ENCODE assay signal across 8 cellular contexts in the genomic region with DNA sequence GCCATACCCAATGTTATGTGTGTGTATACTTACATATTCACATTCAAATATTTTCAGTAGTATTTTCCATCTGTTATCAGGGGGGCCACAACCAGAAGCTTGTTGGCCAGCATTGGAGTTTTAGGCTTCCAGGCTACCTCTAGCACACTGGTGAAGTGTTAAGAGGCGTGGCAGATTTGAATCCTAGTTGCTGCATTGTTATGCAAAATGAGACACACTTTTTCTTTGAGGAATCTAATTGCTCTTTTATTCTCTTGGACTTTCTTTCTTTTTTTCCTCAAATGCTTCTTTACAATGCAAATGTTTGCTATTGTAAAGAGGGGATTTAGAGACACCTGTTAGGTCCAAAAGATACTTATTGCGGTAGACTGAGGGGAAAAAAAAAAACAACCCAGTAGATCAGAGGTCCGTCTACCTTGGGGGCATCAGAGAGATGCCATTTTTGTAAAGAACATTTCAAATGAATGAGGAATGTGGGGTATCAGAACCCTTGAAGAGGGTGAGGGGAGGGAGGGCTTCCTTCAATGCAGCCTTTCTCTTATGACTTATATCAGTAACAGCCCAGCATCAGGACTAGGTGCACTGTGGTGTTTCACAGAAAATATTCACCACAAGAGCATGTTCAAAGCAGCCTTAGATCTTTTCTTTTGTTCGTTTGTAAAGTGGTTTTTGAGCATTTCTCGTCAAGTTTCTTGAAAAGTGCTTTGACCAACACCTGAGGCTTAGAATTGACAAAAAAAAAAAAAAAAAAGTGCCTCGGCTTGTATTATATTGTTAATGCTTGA. TPM values are rescaled to one million over a fixed set of nuclear protein-coding genes. Genes with fewer than 3 reads are reported as not detected.
DNase-seq lines count a peak whose midpoint lies in the region; ATAC-seq and TF ChIP-seq lines count a peak whose summit lies in the region.

No MANE protein-coding gene starts in this region.

- no peak for ATAC-seq in T-helper 17 cell
- ATAC-seq in GM19351 (IDR thresholded peaks at IDR 0.05; ENCODE audit: unreplicated experiment): no peak

- DNase-seq in T-helper 17 cell (no peak), epithelial cell of prostate (ENCODE audit: low read depth, low spot score) (no peak), retina (peak; percentile 14), NCI-H2107 (lab: John Stamatoyannopoulos, UW) (no peak), kidney glomerular epithelial cell (lab: John Stamatoyannopoulos, UW) (no peak), Ammon's horn (ENCODE audit: low spot score) (no peak)

- H3K27ac Mint-ChIP-seq in T-helper 17 cell: peak overlapping the region; percentile 94

- H3K9me3 ChIP-seq in T-helper 17 cell (ENCODE audit: control insufficient read depth, low read length, poor library complexity, severe bottlenecking): no peaks in the 10 kb centered on the region

- peak overlapping the region; percentile 89 for H3K27ac ChIP-seq in epithelial cell of prostate

- H3K27me3 Mint-ChIP-seq in T-helper 17 cell: no peaks in the 10 kb centered on the region

- no peak for TF ChIP-seq CTCF in GM12875 (IDR thresholded peaks at IDR 0.05; ENCODE audit: borderline replicate concordance, insufficient read depth, low read depth, low read length)

- peak overlapping the region; percentile 97 for H3K4me3 ChIP-seq in GM12875 (ENCODE audit: low read depth, low read length)

- H3K36me3 Mint-ChIP-seq in T-helper 17 cell (ENCODE audit: low read depth): peaks cover 3% of the 10 kb centered on the region

- peaks cover 45% of the 10 kb centered on the region for H3K4me1 Mint-ChIP-seq in T-helper 17 cell

- H3K4me3 Mint-ChIP-seq in T-helper 17 cell: peak overlapping the region; percentile 95

RNA-seq across cellular contexts. Expression of a gene that starts 3.8 kb away (rescaled TPM):
- total RNA-seq in T-helper 17 cell: 100 to 1,000 TPM; 244 to 296 TPM
